Comparison of ENCODE assay signal across 1 cellular context in genomic region chr12:6700646-6701051, GRCh38.
A peak's percentile ranks its signal among the peaks of the same experiment; 100 is the strongest.
TF ChIP-seq lines count a peak whose summit lies in the region.

TSS of gene PIANP (minus strand) at chr12:6700815. CDS start at chr12:6698061, 2,754 bp downstream.

TF ChIP-seq in HepG2, 621 proteins besides CTCF, POLR2A, EP300 and RAD21 (continued from another document):
- TF ChIP-seq POGK (CRISPR knock-in tag; conservative IDR thresholded peaks at IDR 0.05), result no peak
- TF ChIP-seq ZNF574 (CRISPR knock-in tag; IDR thresholded peaks at IDR 0.05), result peak; percentile 14; the same call in 1 of the 2 replicates
- TF ChIP-seq TERF1 (CRISPR knock-in tag; IDR thresholded peaks at IDR 0.05), result no peak
- TF ChIP-seq ZNF589 (CRISPR knock-in tag; conservative IDR thresholded peaks at IDR 0.05), result 0 out of 2 replicates have a peak, but pooled peaks have one; percentile 34
- 0 out of 2 replicates have a peak, but pooled peaks have one; percentile 22 for TF ChIP-seq ZBTB2 (CRISPR knock-in tag; IDR thresholded peaks at IDR 0.05; ENCODE audit: low read depth)
- 0 out of 2 replicates have a peak, but pooled peaks have one; percentile 23 for TF ChIP-seq ZNF331 (CRISPR knock-in tag; IDR thresholded peaks at IDR 0.05)
